In the genomic region with DNA sequence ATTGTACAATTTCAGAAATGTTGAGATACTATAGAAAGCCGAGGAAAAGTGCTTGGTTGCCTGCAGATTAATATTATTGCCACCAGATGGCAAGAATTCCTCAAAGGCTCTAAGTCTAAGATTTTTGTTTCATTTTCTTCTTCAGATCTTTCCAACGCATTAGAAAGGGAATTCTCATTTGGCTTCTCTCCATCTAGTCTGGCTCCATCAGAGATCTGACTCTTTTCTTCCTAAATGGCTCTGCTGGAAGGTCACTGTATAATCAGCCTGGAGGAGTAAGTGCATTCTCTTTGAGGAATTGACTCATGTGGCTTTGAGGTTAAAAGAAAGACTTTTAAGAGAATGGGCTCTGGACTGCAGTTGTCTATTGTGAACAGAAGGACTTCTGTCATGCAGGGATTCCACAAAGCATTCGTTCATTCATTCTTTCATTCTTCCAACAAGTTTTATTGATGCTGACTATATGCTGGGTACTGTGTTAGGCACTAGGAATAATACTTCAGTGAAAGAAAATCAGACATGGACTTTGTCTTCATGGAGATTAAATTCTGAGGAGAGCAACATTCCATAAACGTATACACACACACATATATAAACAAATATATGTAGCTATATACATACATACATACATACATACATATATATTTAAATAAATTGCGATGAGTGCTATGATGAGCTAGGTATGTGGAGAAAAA, we compare ENCODE assay signal across 8 cellular contexts. TPM values are rescaled to one million over a fixed set of nuclear protein-coding genes. Genes with fewer than 3 reads are reported as not detected.
DNase-seq lines count a peak whose midpoint lies in the region; ATAC-seq, FAIRE-seq and TF ChIP-seq lines count a peak whose summit lies in the region.

No MANE protein-coding gene starts in this region.

- no peaks in the 10 kb centered on the region for H3K9me2 ChIP-seq in OCI-LY7 (ENCODE audit: insufficient read depth, low read length)

- H2AFZ ChIP-seq in OCI-LY7 (ENCODE audit: low read length), result no peak overlapping the region

- peaks cover 0 to 3% of the 10 kb centered on the region in 2 donors for H3K27me3 ChIP-seq in duodenal mucosa (ENCODE audit: control insufficient read depth in 1 of 2, insufficient read depth in 2 of 2, low read length in 2 of 2)

- no peak overlapping the region for H3K27ac ChIP-seq in OCI-LY7 (ENCODE audit: low read depth, low read length, poor library complexity, severe bottlenecking)
- no peak overlapping the region for H3K27ac ChIP-seq in duodenal mucosa (ENCODE audit: low read depth, low read length)

- H3K4me3 ChIP-seq in OCI-LY7 (ENCODE audit: low read depth, low read length, poor library complexity, severe bottlenecking) (no peak overlapping the region), duodenal mucosa (ENCODE audit: low read depth in 1 of 2, low read length in 2 of 2) (peak overlapping the region; percentile 50), mucosa of descending colon (no peak overlapping the region)

- H3K79me2 ChIP-seq in OCI-LY7 (ENCODE audit: insufficient read depth, low read depth, low read length), result no peaks in the 10 kb centered on the region

- BruUV-seq in OCI-LY7 (replicated peaks; lab: Mats Ljungman, UMichigan), result no TSS peak

- H3K36me3 ChIP-seq in OCI-LY7 (ENCODE audit: insufficient read depth, low read length), result no peaks in the 10 kb centered on the region
- H3K36me3 ChIP-seq in duodenal mucosa (ENCODE audit: control insufficient read depth in 1 of 2, insufficient read depth in 2 of 2, low read length in 2 of 2), result no peaks in the 10 kb centered on the region
- H3K36me3 ChIP-seq in mucosa of descending colon (ENCODE audit: low read depth), result no peaks in the 10 kb centered on the region

- H3K4me2 ChIP-seq in OCI-LY7 (ENCODE audit: low read length), result peak overlapping the region; percentile 37

- CTCF ChIA-PET in OCI-LY7 (lab: Charles Lee; ENCODE audit: unreplicated experiment), result no interaction called here

- intact Hi-C loops in OCI-LY7 (cut with micrococcal nuclease; ENCODE audit: unreplicated experiment) (loop anchor here (1.0 kb wide), 2 partner anchors 92 to 150 kb away; no protein-coding TSS in a partner anchor), mucosa of descending colon (cut with DNase I, micrococcal nuclease) (loop anchor here (5.0 to 10.0 kb wide), 3 partner anchors 87 to 150 kb away; no protein-coding TSS in a partner anchor)

- TF ChIP-seq CTCF in OCI-LY7 (conservative IDR thresholded peaks at IDR 0.05; ENCODE audit: low read length), result peak; percentile 76
- TF ChIP-seq CTCF in mucosa of descending colon (IDR thresholded peaks at IDR 0.05), result peak; percentile 32

- H3K9ac ChIP-seq in duodenal mucosa (ENCODE audit: low read depth in 1 of 2, low read length in 2 of 2), result peak overlapping the region in 1 of 2 donors; percentile 27

- peak; percentile 88 for FAIRE-seq in GM18507 (lab: Jason Lieb, UNC)

- POLR2A ChIA-PET in OCI-LY7 (lab: Charles Lee), result interaction anchor here (0.7 kb wide), 1 partner anchor 94 kb away, joined by 4 read pairs; a partner anchor contains a TSS

- 0 out of 2 replicates have a peak, but pooled peaks cover 5% of the 10 kb centered on the region for H3K9me3 ChIP-seq in OCI-LY7 (ENCODE audit: low read length)
- H3K9me3 ChIP-seq in duodenal mucosa (ENCODE audit: control insufficient read depth in 1 of 2, low read length in 2 of 2), result peaks cover 0 to 5% of the 10 kb centered on the region in 2 donors
- no peaks in the 10 kb centered on the region for H3K9me3 ChIP-seq in mucosa of descending colon

- H3K4me1 ChIP-seq in OCI-LY7 (ENCODE audit: insufficient read depth, low read length, poor library complexity, severe bottlenecking) (no peaks in the 10 kb centered on the region), duodenal mucosa (ENCODE audit: control insufficient read depth in 1 of 2, insufficient read depth in 2 of 2, low read length in 2 of 2) (peaks cover 6 to 15% of the 10 kb centered on the region in 2 donors), mucosa of descending colon (ENCODE audit: low read depth) (no peaks in the 10 kb centered on the region)

- no peaks in the 10 kb centered on the region for H4K20me1 ChIP-seq in OCI-LY7 (ENCODE audit: insufficient read depth, low read length)

- DNase-seq in Ammon's horn (ENCODE audit: low spot score), result peak; percentile 58
- DNase-seq in GM18507 (ENCODE audit: extremely low spot score, insufficient read length, low read depth), result no peak
- peak; percentile 33 for DNase-seq in OCI-LY7 (ENCODE audit: low spot score)
- peak in 1 of 3 donors; percentile 33 for DNase-seq in mucosa of descending colon
- no peak for DNase-seq in iPS-NIHi11 (ENCODE audit: low spot score)

- ATAC-seq in mucosa of descending colon (peak; percentile 76), HG03432 (IDR thresholded peaks at IDR 0.05; ENCODE audit: unreplicated experiment) (no peak), HG03095 (IDR thresholded peaks at IDR 0.05; ENCODE audit: unreplicated experiment) (no peak)

RNA-seq across cellular contexts. Expression of gene SLC28A2, which starts 55.3 kb away (rescaled TPM):
- total RNA-seq in OCI-LY7 (2014; rRNA removed; shearing (Covaris generic)), result not detected in 2 replicates
- total RNA-seq in OCI-LY7 (2022) (not detected in 2 replicates), mucosa of descending colon (1 to 10 TPM; 1.2 to 3.5 (median 2.6) TPM)

Comparison
In these comparisons a context has a peak if more than half of its experiments do, and no peak if none do; other contexts are left out.
1. DNase-seq: peak in Ammon's horn (single experiment) and OCI-LY7 (single experiment); none in GM18507 (single experiment) and iPS-NIHi11 (single experiment).
2. H3K4me3 ChIP-seq: peak in duodenal mucosa (2 of 2); none in OCI-LY7 (single experiment) and mucosa of descending colon (single experiment).